ENCODE assay signal across 8 cellular contexts in genomic region chr9:116152941-116153764, GRCh38. TPM values are rescaled to one million over a fixed set of nuclear protein-coding genes. Genes with fewer than 3 reads are reported as not detected.
DNase-seq lines count a peak whose midpoint lies in the region; ATAC-seq and TF ChIP-seq lines count a peak whose summit lies in the region.

No MANE protein-coding gene starts in this region.

- H3F3A ChIP-seq in SK-N-SH (replicated peaks; ENCODE audit: insufficient read depth): peaks cover 57% of the 10 kb centered on the region

- peak overlapping the region; percentile 80 for H3K4me2 ChIP-seq in SK-N-SH

- CTCF ChIA-PET in SK-N-SH (lab: Yijun Ruan, JAX): interaction anchor here (0.6 to 4.1 kb wide), 28 partner anchors 12 to 566 kb away, joined by 3 to 51 read pairs (median 3); no protein-coding TSS in a partner anchor

- H2AFZ ChIP-seq in SK-N-SH (ENCODE audit: low read depth): no peak overlapping the region

- POLR2A ChIA-PET in SK-N-SH (lab: Yijun Ruan, JAX): interaction anchor here (0.6 kb wide), 1 partner anchor 417 kb away, joined by 3 read pairs; no protein-coding TSS in a partner anchor

- peak overlapping the region; percentile 98 for H3K9ac ChIP-seq in SK-N-SH

- no peaks in the 10 kb centered on the region for H3K9me3 ChIP-seq in SK-N-SH

- DNase-seq in GM03348 (ENCODE audit: low spot score): peak; percentile 60
- DNase-seq in SK-N-SH: peak; percentile 17
- peak; percentile 77 to 89 for DNase-seq in foreskin fibroblast
- peak; percentile 44 for DNase-seq in renal cortical epithelial cell (ENCODE audit: low read depth)
- no peak for DNase-seq in pons (ENCODE audit: low spot score)
- DNase-seq in hypothalamus (lab: John Stamatoyannopoulos, UW): no peak
- no peak for DNase-seq in ureter (ENCODE audit: low spot score)

- H3K79me2 ChIP-seq in SK-N-SH (ENCODE audit: insufficient read depth): peaks cover 42% of the 10 kb centered on the region

- H3K9me2 ChIP-seq in SK-N-SH: no peaks in the 10 kb centered on the region

- H3K4me3 ChIP-seq in SK-N-SH (ENCODE audit: low read depth in 2 of 2, low read length in 1 of 2) (peak overlapping the region; percentile 73 to 75; a peak in 3 of 4 replicates), foreskin fibroblast (ENCODE audit: low read depth in 1 of 2, low read length in 2 of 2) (peak overlapping the region; percentile 69 to 72)

- no peaks in the 10 kb centered on the region for H3K27me3 ChIP-seq in SK-N-SH (ENCODE audit: insufficient read depth)

- ATAC-seq in HG03442 (IDR thresholded peaks at IDR 0.05; ENCODE audit: unreplicated experiment): no peak

- no peak for TF ChIP-seq RAD21 in SK-N-SH (IDR thresholded peaks at IDR 0.05; ENCODE audit: low read length)

- TF ChIP-seq CTCF in SK-N-SH (IDR thresholded peaks at IDR 0.05) (no peak), foreskin fibroblast (IDR thresholded peaks at IDR 0.05; ENCODE audit: low read depth, low read length) (no peak)

- peak overlapping the region; percentile 82 to 99; a peak in 3 of 4 replicates for H3K27ac ChIP-seq in SK-N-SH (ENCODE audit: low read depth in 2 of 2, low read length in 1 of 2)

- 24% methylated on average over 9 of the region's 9 CpGs for whole genome bisulfite sequencing in SK-N-SH (ENCODE audit: low lambda C conversion rate)

- H3K36me3 ChIP-seq in SK-N-SH (replicated peaks in 1 of 2; ENCODE audit: control insufficient read depth in 1 of 2, insufficient read depth in 2 of 2, low read length in 1 of 2): peaks cover 0 to 9% of the 10 kb centered on the region in 2 experiments

- peaks cover 19 to 36% of the 10 kb centered on the region in 2 experiments for H3K4me1 ChIP-seq in SK-N-SH (ENCODE audit: control insufficient read depth in 1 of 2, insufficient read depth in 2 of 2, low read depth in 1 of 2, low read length in 1 of 2)

- 0 out of 4 replicates have a peak, but pooled peaks of 1 of the 2 experiments have one; percentile 10 for TF ChIP-seq EP300 in SK-N-SH (IDR thresholded peaks at IDR 0.05; ENCODE audit: borderline replicate concordance in 1 of 2, low read depth in 1 of 2, low read length in 1 of 2)

- no peaks in the 10 kb centered on the region for H4K20me1 ChIP-seq in SK-N-SH (ENCODE audit: insufficient read depth)

TF ChIP-seq in SK-N-SH, 30 proteins besides CTCF, POLR2A, EP300 and RAD21:
- TF ChIP-seq CHD2 (IDR thresholded peaks at IDR 0.05; ENCODE audit: low read length, partially characterized antibody): no peak
- 0 out of 2 replicates have a peak, but pooled peaks have one; percentile 23 for TF ChIP-seq TAF1 (IDR thresholded peaks at IDR 0.05; ENCODE audit: borderline replicate concordance, low read depth, low read length)
- 0 out of 2 replicates have a peak, but pooled peaks have one; percentile 11 for TF ChIP-seq SIN3A (IDR thresholded peaks at IDR 0.05; ENCODE audit: borderline replicate concordance, low read depth, low read length)
- TF ChIP-seq, protein P1, sequence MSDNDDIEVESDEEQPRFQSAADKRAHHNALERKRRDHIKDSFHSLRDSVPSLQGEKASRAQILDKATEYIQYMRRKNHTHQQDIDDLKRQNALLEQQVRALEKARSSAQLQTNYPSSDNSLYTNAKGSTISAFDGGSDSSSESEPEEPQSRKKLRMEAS (IDR thresholded peaks at IDR 0.05; ENCODE audit: low read depth): 0 out of 2 replicates have a peak, but pooled peaks have one; percentile 5
- TF ChIP-seq, protein P2, sequence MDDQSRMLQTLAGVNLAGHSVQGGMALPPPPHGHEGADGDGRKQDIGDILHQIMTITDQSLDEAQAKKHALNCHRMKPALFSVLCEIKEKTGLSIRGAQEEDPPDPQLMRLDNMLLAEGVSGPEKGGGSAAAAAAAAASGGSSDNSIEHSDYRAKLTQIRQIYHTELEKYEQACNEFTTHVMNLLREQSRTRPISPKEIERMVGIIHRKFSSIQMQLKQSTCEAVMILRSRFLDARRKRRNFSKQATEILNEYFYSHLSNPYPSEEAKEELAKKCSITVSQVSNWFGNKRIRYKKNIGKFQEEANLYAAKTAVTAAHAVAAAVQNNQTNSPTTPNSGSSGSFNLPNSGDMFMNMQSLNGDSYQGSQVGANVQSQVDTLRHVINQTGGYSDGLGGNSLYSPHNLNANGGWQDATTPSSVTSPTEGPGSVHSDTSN (IDR thresholded peaks at IDR 0.05): peak; percentile 62

RNA-seq across cellular contexts. Expression of gene PAPPA, which starts 0.4 kb away (rescaled TPM):
- polyA plus RNA-seq in SK-N-SH (2012; rRNA removed): 44.5 and 45.1 TPM in 2 replicates
- polyA plus RNA-seq in SK-N-SH (2012; cell fraction: cytosol; rRNA removed): 31.9 and 38.4 TPM in 2 replicates
- 44.9 and 75.9 TPM in 2 replicates for polyA plus RNA-seq in SK-N-SH (2012; cell fraction: nucleus; rRNA removed)
- total RNA-seq in renal cortical epithelial cell: 2.5 and 14.6 TPM in 2 replicates
- total RNA-seq in ureter: 4.9 TPM

Comparison
In these comparisons a context has a peak if more than half of its experiments do, and no peak if none do; other contexts are left out.
1. DNase-seq: peak in GM03348 (single experiment), SK-N-SH (single experiment), foreskin fibroblast (2 of 2) and renal cortical epithelial cell (single experiment); none in pons (single experiment), hypothalamus (0 of 51) and ureter (single experiment).